In the genomic region with DNA sequence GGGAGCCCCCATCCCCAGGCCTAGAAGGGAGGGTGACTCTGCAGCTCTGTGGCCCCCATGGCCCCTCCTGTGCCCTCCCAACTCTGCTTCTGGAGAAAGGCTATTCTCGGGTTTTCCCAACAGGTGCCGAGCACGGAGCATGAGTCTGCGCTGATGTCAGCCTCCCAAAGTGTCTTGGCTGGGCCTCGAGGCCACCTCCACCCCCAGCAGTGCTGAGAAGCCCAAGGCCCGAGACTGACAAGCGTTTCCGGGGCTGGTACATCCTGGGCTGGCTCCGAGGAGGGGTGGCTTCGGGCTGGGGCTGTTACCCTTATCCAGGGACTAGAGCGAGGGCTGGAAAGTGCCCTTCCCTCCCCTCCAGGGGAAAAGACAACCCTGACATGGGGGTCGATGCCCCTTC, we compare ENCODE assay signal across 22 cellular contexts.
DNase-seq lines count a peak whose midpoint lies in the region; ATAC-seq, FAIRE-seq and TF ChIP-seq lines count a peak whose summit lies in the region.
"Had no signal": no experiment of that assay in that cellular context is flagged by ENCODE, and none has a peak within 500 bp of the region (broad histone marks: within the 10 kb centered on the region; RNA-seq: fewer than 3 reads in every experiment).

No MANE protein-coding gene starts in this region.

- intact Hi-C loops in heart right ventricle (cut with DNase I) (no loop called here), breast epithelium (cut with DNase I; ENCODE audit: low total_unique reads) (loop anchor here (5.0 kb wide), 1 partner anchor 1359 kb away; no protein-coding TSS in a partner anchor)

- H3K4me3 ChIP-seq in heart right ventricle = no peak overlapping the region
- no peak overlapping the region for H3K4me3 ChIP-seq in right atrium auricular region
- no peak overlapping the region for H3K4me3 ChIP-seq in SJCRH30
- H3K4me3 ChIP-seq in neuronal stem cell (ENCODE audit: low read length in 2 of 2) = no peak overlapping the region
- H3K4me3 ChIP-seq in breast epithelium = no peak overlapping the region
- H3K4me3 ChIP-seq: BLaER1, GM23248, HAP-1, SJSA1 had no signal

- H3K9me3 ChIP-seq in heart right ventricle = no peaks in the 10 kb centered on the region
- H3K9me3 ChIP-seq in right atrium auricular region = no peaks in the 10 kb centered on the region
- H3K9me3 ChIP-seq in SJCRH30 (replicated peaks) = no peaks in the 10 kb centered on the region
- H3K9me3 ChIP-seq in neuronal stem cell (replicated peaks in 1 of 2; ENCODE audit: control insufficient read depth in 2 of 2, insufficient read depth in 1 of 2, low read depth in 1 of 2, low read length in 2 of 2) = no peaks in the 10 kb centered on the region
- H3K9me3 ChIP-seq in breast epithelium = no peaks in the 10 kb centered on the region
- H3K9me3 ChIP-seq: BLaER1, HAP-1, SJSA1 had no signal

- no peak overlapping the region for H2BK120ac ChIP-seq in neuronal stem cell (ENCODE audit: low read depth, low read length)

- peak overlapping the region; percentile 55 for H3K23ac ChIP-seq in neuronal stem cell (ENCODE audit: low read depth, low read length, poor library complexity)

- DNase-seq in heart right ventricle = peak in 1 of 2 donors; percentile 50
- DNase-seq in right atrium auricular region (ENCODE audit: low spot score) = no peak
- peak; percentile 62 to 70 for DNase-seq in SJCRH30
- no peak for DNase-seq in neuronal stem cell (ENCODE audit: low spot score)
- DNase-seq in cerebellar nuclear complex (lab: John Stamatoyannopoulos, UW) = no peak
- no peak for DNase-seq in breast epithelium (ENCODE audit: low spot score in 2 of 2)
- DNase-seq in urothelium cell line (ENCODE audit: low spot score) = no peak
- DNase-seq: CD4-positive, CD25-positive, alpha-beta regulatory T cell; GM23248; IMR-90; MM.1S; NCI-H2029; NCI-H446; NCI-H524 treated with DMSO at 0.1 percent for 48 hours; NCI-H774 had no signal

- H4K91ac ChIP-seq in neuronal stem cell (ENCODE audit: low read depth, low read length, poor library complexity) = no peak overlapping the region

- no peaks in the 10 kb centered on the region for H3K79me1 ChIP-seq in neuronal stem cell (ENCODE audit: low read depth, low read length)

- peak; percentile 24 to 78 (median 60) for ATAC-seq in heart right ventricle

- no peak for TF ChIP-seq POLR2A in breast epithelium (IDR thresholded peaks at IDR 0.05)

- H3K4me2 ChIP-seq in neuronal stem cell (ENCODE audit: insufficient read depth, low read length, poor library complexity, severe bottlenecking) = no peak overlapping the region
- H3K4me2 ChIP-seq: BLaER1, KMS-11 had no signal

- WGBS in heart right ventricle, 2 donors = 58 to 72% methylated on average over 12 of the region's 12 CpGs
- no CpG with 5 or more reads among the region's 12 CpGs for WGBS in neuronal stem cell (ENCODE audit: extremely low coverage in 2 of 2, insufficient read length in 2 of 2, insufficient replicate concordance in 1 of 2), 2 donors

- H3K9ac ChIP-seq in neuronal stem cell (ENCODE audit: low read depth, low read length, poor library complexity) = no peak overlapping the region
- H3K9ac ChIP-seq: BLaER1, GM23248, KMS-11 had no signal

- H2BK5ac ChIP-seq in neuronal stem cell (ENCODE audit: low read length) = no peak overlapping the region

- no peak overlapping the region for H2BK12ac ChIP-seq in neuronal stem cell (ENCODE audit: low read length)

- no peak overlapping the region for H3K14ac ChIP-seq in neuronal stem cell (ENCODE audit: low read length)

- no peak for TF ChIP-seq CTCF in heart right ventricle (IDR thresholded peaks at IDR 0.05)
- TF ChIP-seq CTCF in right atrium auricular region (IDR thresholded peaks at IDR 0.05) = no peak
- no peak for TF ChIP-seq CTCF in breast epithelium (IDR thresholded peaks at IDR 0.05)

- H2BK15ac ChIP-seq in neuronal stem cell (ENCODE audit: low read length) = peak overlapping the region; percentile 81

- H4K8ac ChIP-seq in neuronal stem cell (ENCODE audit: low read depth, low read length) = no peak overlapping the region

- H3K36me3 ChIP-seq in heart right ventricle = no peaks in the 10 kb centered on the region
- H3K36me3 ChIP-seq in right atrium auricular region = no peaks in the 10 kb centered on the region
- no peaks in the 10 kb centered on the region for H3K36me3 ChIP-seq in SJCRH30
- H3K36me3 ChIP-seq in neuronal stem cell (replicated peaks in 1 of 2; ENCODE audit: control insufficient read depth in 2 of 2, insufficient read depth in 2 of 2, low read length in 2 of 2) = no peaks in the 10 kb centered on the region
- no peaks in the 10 kb centered on the region for H3K36me3 ChIP-seq in breast epithelium
- H3K36me3 ChIP-seq: BLaER1, HAP-1, SJSA1 had no signal

- H3K4me1 ChIP-seq in heart right ventricle (peaks cover 3 to 33% (median 14%) of the 10 kb centered on the region in 9 donors), right atrium auricular region (peaks cover 0 to 8% of the 10 kb centered on the region in 2 donors), SJCRH30 (peaks cover 39% of the 10 kb centered on the region), neuronal stem cell (ENCODE audit: control insufficient read depth in 2 of 2, insufficient read depth in 1 of 2, low read depth in 1 of 2, low read length in 2 of 2) (peaks cover 0 to 5% of the 10 kb centered on the region in 2 donors), breast epithelium (no peaks in the 10 kb centered on the region)
- H3K4me1 ChIP-seq: HAP-1, SJSA1 had no signal

- H3K27ac ChIP-seq in heart right ventricle = peak overlapping the region in 9 of 10 donors; percentile 36 to 86 (median 74)
- peak overlapping the region in 1 of 2 donors; percentile 52 for H3K27ac ChIP-seq in right atrium auricular region
- H3K27ac ChIP-seq in SJCRH30 = no peak overlapping the region
- H3K27ac ChIP-seq in neuronal stem cell (replicated peaks; ENCODE audit: low read length) = no peak overlapping the region
- H3K27ac ChIP-seq in breast epithelium = no peak overlapping the region
- H3K27ac ChIP-seq: BLaER1, GM23248, KMS-11, SJSA1 had no signal

- H3K27me3 ChIP-seq in heart right ventricle = peaks cover 0 to 11% (median 0%) of the 10 kb centered on the region in 7 donors
- no peaks in the 10 kb centered on the region for H3K27me3 ChIP-seq in right atrium auricular region
- H3K27me3 ChIP-seq in SJCRH30 = no peaks in the 10 kb centered on the region
- H3K27me3 ChIP-seq in neuronal stem cell (ENCODE audit: control insufficient read depth in 3 of 3, insufficient read depth in 3 of 3, low read depth in 1 of 3, low read length in 3 of 3) = peaks cover 0 to 71% (median 0%) of the 10 kb centered on the region in 3 experiments
- peaks cover 0 to 78% of the 10 kb centered on the region in 2 donors for H3K27me3 ChIP-seq in breast epithelium

- H3K18ac ChIP-seq in neuronal stem cell (ENCODE audit: low read length) = peak overlapping the region; percentile 19

- peak overlapping the region; percentile 84 for H2AK5ac ChIP-seq in neuronal stem cell (ENCODE audit: low read depth, low read length)

- H3K4ac ChIP-seq in neuronal stem cell (ENCODE audit: low read length) = no peak overlapping the region

- no peak overlapping the region for H2AFZ ChIP-seq in neuronal stem cell (ENCODE audit: low read length)
- H2AFZ ChIP-seq: GM23248 had no signal

- no peak for FAIRE-seq in urothelium cell line (lab: Jason Lieb, UNC)
- FAIRE-seq: A204.1, GM18507, RCC 7860 had no signal

Comparison
In these comparisons a context has a peak if more than half of its experiments do, and no peak if none do; other contexts are left out.
1. DNase-seq: peak in SJCRH30 (2 of 2); none in right atrium auricular region (single experiment), neuronal stem cell (single experiment), cerebellar nuclear complex (0 of 2), breast epithelium (0 of 2) and urothelium cell line (single experiment).
2. H3K27ac ChIP-seq: peak in heart right ventricle (9 of 10); none in SJCRH30 (single experiment), neuronal stem cell (single experiment) and breast epithelium (0 of 2).